Comparison of ENCODE assay signal across 9 cellular contexts in the genomic region with DNA sequence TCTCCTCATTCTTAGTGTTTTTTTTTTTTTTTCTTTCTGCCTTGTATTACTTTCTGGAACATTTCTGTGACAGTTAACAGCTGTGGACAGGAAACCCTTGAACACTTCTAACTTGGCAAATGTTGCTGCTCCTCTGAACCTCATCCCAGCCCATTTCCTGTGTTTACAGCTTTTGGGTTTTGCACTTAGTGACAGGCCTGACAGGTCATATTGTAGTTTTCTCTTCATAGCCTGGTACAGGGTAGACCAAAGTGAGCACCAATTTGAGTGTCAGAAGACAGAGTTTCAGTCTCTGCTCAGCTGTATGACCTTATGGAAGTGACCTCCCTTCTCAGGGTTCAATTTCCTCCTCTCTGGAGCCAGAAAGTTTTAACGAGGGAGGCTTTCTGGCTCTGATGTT.
A peak's percentile ranks its signal among the peaks of the same experiment; 100 is the strongest.
DNase-seq lines count a peak whose midpoint lies in the region; ATAC-seq, FAIRE-seq and TF ChIP-seq lines count a peak whose summit lies in the region.
"Had no signal": no experiment of that assay in that cellular context is flagged by ENCODE, and none has a peak within 500 bp of the region (broad histone marks: within the 10 kb centered on the region; RNA-seq: fewer than 3 reads in every experiment).

No MANE protein-coding gene starts in this region.

- peaks cover 3% of the 10 kb centered on the region for H3K9me3 Mint-ChIP-seq in astrocyte (ENCODE audit: unreplicated experiment)
- no peaks in the 10 kb centered on the region for H3K9me3 Mint-ChIP-seq in WTC11

- H3K27ac ChIP-seq in GM23248, result no peak overlapping the region
- H3K27ac ChIP-seq in astrocyte (ENCODE audit: low read depth, low read length), result no peak overlapping the region
- peak overlapping the region; percentile 46 for H3K27ac ChIP-seq in muscle layer of colon (ENCODE audit: low read depth, low read length)
- H3K27ac ChIP-seq: SJSA1 had no signal

- TF ChIP-seq CTCF in astrocyte (IDR thresholded peaks at IDR 0.05; ENCODE audit: insufficient read depth, low read depth, low read length) (no peak), WTC11 (IDR thresholded peaks at IDR 0.05) (no peak), omental fat pad (IDR thresholded peaks at IDR 0.05) (no peak)

- H3K27me3 Mint-ChIP-seq in astrocyte (ENCODE audit: low read depth, unreplicated experiment) (no peaks in the 10 kb centered on the region), WTC11 (ENCODE audit: low read depth) (no peaks in the 10 kb centered on the region)

- WGBS in GM23248 (ENCODE audit: low coverage in 1 of 2, low lambda C conversion rate in 2 of 2, missing lambda C conversion rate in 2 of 2), 2 experiments, result 12 to 13% methylated on average over 1 of the region's 1 CpG

- in situ Hi-C loops in GM23248 (cut with MboI), result no loop called here

- H3K4me1 ChIP-seq in GM23248 (ENCODE audit: insufficient read depth) (peaks cover 31% of the 10 kb centered on the region), astrocyte (ENCODE audit: insufficient read depth, low read length) (peaks cover 9% of the 10 kb centered on the region), muscle layer of colon (ENCODE audit: insufficient read depth, low read length) (peaks cover 72% of the 10 kb centered on the region)

- H3K27me3 ChIP-seq in GM23248 (replicated peaks; ENCODE audit: insufficient read depth) (no peaks in the 10 kb centered on the region), astrocyte (ENCODE audit: insufficient read depth, low read length) (no peaks in the 10 kb centered on the region), muscle layer of colon (ENCODE audit: control insufficient read depth in 1 of 2, insufficient read depth in 2 of 2, low read length in 2 of 2) (no peaks in the 10 kb centered on the region)
- H3K27me3 ChIP-seq: SJSA1 had no signal

- no peak overlapping the region for H3K27ac Mint-ChIP-seq in astrocyte (ENCODE audit: unreplicated experiment)
- H3K27ac Mint-ChIP-seq in WTC11, result no peak overlapping the region

- no peaks in the 10 kb centered on the region for H3K9me3 ChIP-seq in GM23248 (ENCODE audit: low read depth)
- H3K9me3 ChIP-seq in astrocyte (ENCODE audit: insufficient read depth, low read depth, low read length), result no peaks in the 10 kb centered on the region
- H3K9me3 ChIP-seq in muscle layer of colon (ENCODE audit: low read length), result no peaks in the 10 kb centered on the region
- H3K9me3 ChIP-seq: SJSA1 had no signal

- no peaks in the 10 kb centered on the region for H3K9me2 ChIP-seq in GM23248 (ENCODE audit: insufficient read depth)

- FAIRE-seq in astrocyte (lab: Jason Lieb, UNC), result no peak

- POLR2A ChIA-PET in WTC11 (lab: Charles Lee), result no interaction called here

- H3K4me3 Mint-ChIP-seq in astrocyte (ENCODE audit: unreplicated experiment), result no peak overlapping the region
- H3K4me3 Mint-ChIP-seq in WTC11, result no peak overlapping the region

- H3K4me2 ChIP-seq in GM23248 (ENCODE audit: unreplicated experiment), result no peak overlapping the region
- no peak overlapping the region for H3K4me2 ChIP-seq in astrocyte (ENCODE audit: low read length)

- H3K79me2 ChIP-seq in GM23248 (ENCODE audit: insufficient read depth) (no peaks in the 10 kb centered on the region), astrocyte (ENCODE audit: insufficient read depth, low read length) (no peaks in the 10 kb centered on the region)

- 0 out of 2 replicates have a peak, but pooled peaks cover 7% of the 10 kb centered on the region for H3F3A ChIP-seq in GM23248 (ENCODE audit: insufficient read depth)

- CTCF ChIA-PET in WTC11 (lab: Charles Lee), result interaction anchor here (1.5 kb wide), 1 partner anchor 92 kb away, joined by 6 read pairs; the partner anchor contains the start of gene STIM1

- H3K4me1 Mint-ChIP-seq in astrocyte (ENCODE audit: low read depth, unreplicated experiment) (peaks cover 29% of the 10 kb centered on the region), WTC11 (peaks cover 7% of the 10 kb centered on the region)

- DNase-seq in GM23248 (peak; percentile 36), NCI-H2029 (lab: John Stamatoyannopoulos, UW) (peak; percentile 35), astrocyte (ENCODE audit: low read depth) (peak; percentile 62), WTC11 (ENCODE audit: low spot score) (no peak), NCI-H128 (lab: John Stamatoyannopoulos, UW; ENCODE audit: unreplicated experiment) (no peak), omental fat pad (ENCODE audit: low spot score) (no peak)

- H2AFZ ChIP-seq in GM23248 (no peak overlapping the region), astrocyte (ENCODE audit: low read depth, low read length) (no peak overlapping the region)

- H3K9ac ChIP-seq in GM23248, result no peak overlapping the region
- no peak overlapping the region for H3K9ac ChIP-seq in astrocyte (ENCODE audit: low read length)
- H3K9ac ChIP-seq in muscle layer of colon (ENCODE audit: low read length), result no peak overlapping the region

- H3K36me3 ChIP-seq in GM23248 (ENCODE audit: low read depth) (no peaks in the 10 kb centered on the region), astrocyte (ENCODE audit: insufficient read depth, low read length) (no peaks in the 10 kb centered on the region), muscle layer of colon (ENCODE audit: insufficient read depth, low read length) (no peaks in the 10 kb centered on the region)
- H3K36me3 ChIP-seq: SJSA1 had no signal

- H4K20me1 ChIP-seq in GM23248 (ENCODE audit: insufficient read depth) (no peaks in the 10 kb centered on the region), astrocyte (ENCODE audit: insufficient read depth, low read length) (no peaks in the 10 kb centered on the region)

- H3K4me3 ChIP-seq in GM23248 (no peak overlapping the region), astrocyte (ENCODE audit: insufficient read depth, low read depth, low read length) (no peak overlapping the region), muscle layer of colon (ENCODE audit: low read depth in 1 of 2, low read length in 2 of 2) (peak overlapping the region in 1 of 2 donors; percentile 2)
- H3K4me3 ChIP-seq: SJSA1 had no signal

- H3K36me3 Mint-ChIP-seq in astrocyte (ENCODE audit: low read depth, unreplicated experiment), result peaks cover 6% of the 10 kb centered on the region
- H3K36me3 Mint-ChIP-seq in WTC11, result no peaks in the 10 kb centered on the region

- ATAC-seq in GM18499 (IDR thresholded peaks at IDR 0.05; ENCODE audit: insufficient read depth, unreplicated experiment) (peak; percentile 56), WTC11 (no peak), omental fat pad (ENCODE audit: low FRiP score) (no peak)

TF ChIP-seq in WTC11, 78 proteins besides CTCF, POLR2A, EP300 and RAD21:
- TF ChIP-seq, protein P1, sequence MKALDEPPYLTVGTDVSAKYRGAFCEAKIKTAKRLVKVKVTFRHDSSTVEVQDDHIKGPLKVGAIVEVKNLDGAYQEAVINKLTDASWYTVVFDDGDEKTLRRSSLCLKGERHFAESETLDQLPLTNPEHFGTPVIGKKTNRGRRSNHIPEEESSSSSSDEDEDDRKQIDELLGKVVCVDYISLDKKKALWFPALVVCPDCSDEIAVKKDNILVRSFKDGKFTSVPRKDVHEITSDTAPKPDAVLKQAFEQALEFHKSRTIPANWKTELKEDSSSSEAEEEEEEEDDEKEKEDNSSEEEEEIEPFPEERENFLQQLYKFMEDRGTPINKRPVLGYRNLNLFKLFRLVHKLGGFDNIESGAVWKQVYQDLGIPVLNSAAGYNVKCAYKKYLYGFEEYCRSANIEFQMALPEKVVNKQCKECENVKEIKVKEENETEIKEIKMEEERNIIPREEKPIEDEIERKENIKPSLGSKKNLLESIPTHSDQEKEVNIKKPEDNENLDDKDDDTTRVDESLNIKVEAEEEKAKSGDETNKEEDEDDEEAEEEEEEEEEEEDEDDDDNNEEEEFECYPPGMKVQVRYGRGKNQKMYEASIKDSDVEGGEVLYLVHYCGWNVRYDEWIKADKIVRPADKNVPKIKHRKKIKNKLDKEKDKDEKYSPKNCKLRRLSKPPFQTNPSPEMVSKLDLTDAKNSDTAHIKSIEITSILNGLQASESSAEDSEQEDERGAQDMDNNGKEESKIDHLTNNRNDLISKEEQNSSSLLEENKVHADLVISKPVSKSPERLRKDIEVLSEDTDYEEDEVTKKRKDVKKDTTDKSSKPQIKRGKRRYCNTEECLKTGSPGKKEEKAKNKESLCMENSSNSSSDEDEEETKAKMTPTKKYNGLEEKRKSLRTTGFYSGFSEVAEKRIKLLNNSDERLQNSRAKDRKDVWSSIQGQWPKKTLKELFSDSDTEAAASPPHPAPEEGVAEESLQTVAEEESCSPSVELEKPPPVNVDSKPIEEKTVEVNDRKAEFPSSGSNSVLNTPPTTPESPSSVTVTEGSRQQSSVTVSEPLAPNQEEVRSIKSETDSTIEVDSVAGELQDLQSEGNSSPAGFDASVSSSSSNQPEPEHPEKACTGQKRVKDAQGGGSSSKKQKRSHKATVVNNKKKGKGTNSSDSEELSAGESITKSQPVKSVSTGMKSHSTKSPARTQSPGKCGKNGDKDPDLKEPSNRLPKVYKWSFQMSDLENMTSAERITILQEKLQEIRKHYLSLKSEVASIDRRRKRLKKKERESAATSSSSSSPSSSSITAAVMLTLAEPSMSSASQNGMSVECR (CRISPR knock-in tag; IDR thresholded peaks at IDR 0.05; ENCODE audit: borderline replicate concordance), result no peak
- TF ChIP-seq, protein P2, sequence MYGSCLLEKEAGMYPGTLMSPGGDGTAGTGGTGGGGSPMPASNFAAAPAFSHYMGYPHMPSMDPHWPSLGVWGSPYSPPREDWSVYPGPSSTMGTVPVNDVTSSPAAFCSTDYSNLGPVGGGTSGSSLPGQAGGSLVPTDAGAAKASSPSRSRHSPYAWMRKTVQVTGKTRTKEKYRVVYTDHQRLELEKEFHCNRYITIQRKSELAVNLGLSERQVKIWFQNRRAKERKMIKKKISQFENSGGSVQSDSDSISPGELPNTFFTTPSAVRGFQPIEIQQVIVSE (CRISPR knock-in tag; IDR thresholded peaks at IDR 0.05; ENCODE audit: borderline replicate concordance), result no peak
- no peak for TF ChIP-seq FOXK1 (CRISPR knock-in tag; IDR thresholded peaks at IDR 0.05)
- TF ChIP-seq SMAD4 (CRISPR knock-in tag; IDR thresholded peaks at IDR 0.05), result no peak

Comparison
In these comparisons a context has a peak if more than half of its experiments do, and no peak if none do; other contexts are left out.
1. DNase-seq: peak in GM23248 (single experiment), NCI-H2029 (single experiment) and astrocyte (single experiment); none in WTC11 (single experiment), NCI-H128 (single experiment) and omental fat pad (single experiment).